1 cellular context compared by ENCODE assay signal in the genomic region with DNA sequence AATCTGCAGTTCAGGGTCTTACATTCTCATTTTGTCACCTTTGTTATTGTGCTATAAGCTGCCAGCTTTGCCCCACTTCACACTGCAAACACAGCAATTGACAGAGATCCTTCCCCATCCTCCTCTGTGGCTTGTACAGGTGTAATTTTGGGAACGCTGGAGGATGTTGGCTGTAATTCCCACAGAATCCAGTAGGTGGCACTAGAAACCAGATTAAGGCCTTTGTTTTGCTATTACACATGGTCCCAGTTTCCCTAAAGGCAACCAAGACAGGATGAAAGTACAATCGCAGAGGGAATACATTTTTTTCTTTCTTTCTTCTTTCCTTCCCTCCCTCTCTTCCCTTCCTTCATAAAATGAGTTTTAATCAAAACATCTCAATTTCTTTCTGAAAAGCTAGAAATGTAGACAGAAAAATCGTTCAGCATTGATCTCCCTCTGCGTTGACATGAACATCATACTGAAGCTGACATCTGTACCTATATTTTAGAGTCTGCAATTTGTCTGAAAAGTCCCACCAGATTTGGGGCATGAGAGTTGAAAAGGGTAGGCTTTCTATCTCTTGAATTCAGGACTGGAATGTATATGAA.
TF ChIP-seq lines count a peak whose summit lies in the region.

No MANE protein-coding gene starts in this region.

TF ChIP-seq in WTC11, 78 proteins besides CTCF, POLR2A, EP300 and RAD21 (continued from another document):
- TF ChIP-seq, protein P1, sequence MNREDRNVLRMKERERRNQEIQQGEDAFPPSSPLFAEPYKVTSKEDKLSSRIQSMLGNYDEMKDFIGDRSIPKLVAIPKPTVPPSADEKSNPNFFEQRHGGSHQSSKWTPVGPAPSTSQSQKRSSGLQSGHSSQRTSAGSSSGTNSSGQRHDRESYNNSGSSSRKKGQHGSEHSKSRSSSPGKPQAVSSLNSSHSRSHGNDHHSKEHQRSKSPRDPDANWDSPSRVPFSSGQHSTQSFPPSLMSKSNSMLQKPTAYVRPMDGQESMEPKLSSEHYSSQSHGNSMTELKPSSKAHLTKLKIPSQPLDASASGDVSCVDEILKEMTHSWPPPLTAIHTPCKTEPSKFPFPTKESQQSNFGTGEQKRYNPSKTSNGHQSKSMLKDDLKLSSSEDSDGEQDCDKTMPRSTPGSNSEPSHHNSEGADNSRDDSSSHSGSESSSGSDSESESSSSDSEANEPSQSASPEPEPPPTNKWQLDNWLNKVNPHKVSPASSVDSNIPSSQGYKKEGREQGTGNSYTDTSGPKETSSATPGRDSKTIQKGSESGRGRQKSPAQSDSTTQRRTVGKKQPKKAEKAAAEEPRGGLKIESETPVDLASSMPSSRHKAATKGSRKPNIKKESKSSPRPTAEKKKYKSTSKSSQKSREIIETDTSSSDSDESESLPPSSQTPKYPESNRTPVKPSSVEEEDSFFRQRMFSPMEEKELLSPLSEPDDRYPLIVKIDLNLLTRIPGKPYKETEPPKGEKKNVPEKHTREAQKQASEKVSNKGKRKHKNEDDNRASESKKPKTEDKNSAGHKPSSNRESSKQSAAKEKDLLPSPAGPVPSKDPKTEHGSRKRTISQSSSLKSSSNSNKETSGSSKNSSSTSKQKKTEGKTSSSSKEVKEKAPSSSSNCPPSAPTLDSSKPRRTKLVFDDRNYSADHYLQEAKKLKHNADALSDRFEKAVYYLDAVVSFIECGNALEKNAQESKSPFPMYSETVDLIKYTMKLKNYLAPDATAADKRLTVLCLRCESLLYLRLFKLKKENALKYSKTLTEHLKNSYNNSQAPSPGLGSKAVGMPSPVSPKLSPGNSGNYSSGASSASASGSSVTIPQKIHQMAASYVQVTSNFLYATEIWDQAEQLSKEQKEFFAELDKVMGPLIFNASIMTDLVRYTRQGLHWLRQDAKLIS (CRISPR knock-in tag; IDR thresholded peaks at IDR 0.05; ENCODE audit: borderline replicate concordance): no peak
- TF ChIP-seq, protein P2, sequence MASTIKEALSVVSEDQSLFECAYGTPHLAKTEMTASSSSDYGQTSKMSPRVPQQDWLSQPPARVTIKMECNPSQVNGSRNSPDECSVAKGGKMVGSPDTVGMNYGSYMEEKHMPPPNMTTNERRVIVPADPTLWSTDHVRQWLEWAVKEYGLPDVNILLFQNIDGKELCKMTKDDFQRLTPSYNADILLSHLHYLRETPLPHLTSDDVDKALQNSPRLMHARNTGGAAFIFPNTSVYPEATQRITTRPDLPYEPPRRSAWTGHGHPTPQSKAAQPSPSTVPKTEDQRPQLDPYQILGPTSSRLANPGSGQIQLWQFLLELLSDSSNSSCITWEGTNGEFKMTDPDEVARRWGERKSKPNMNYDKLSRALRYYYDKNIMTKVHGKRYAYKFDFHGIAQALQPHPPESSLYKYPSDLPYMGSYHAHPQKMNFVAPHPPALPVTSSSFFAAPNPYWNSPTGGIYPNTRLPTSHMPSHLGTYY (CRISPR knock-in tag; IDR thresholded peaks at IDR 0.05): no peak
- TF ChIP-seq NFATC4 (CRISPR knock-in tag; IDR thresholded peaks at IDR 0.05) (no peak), CREB1 (CRISPR knock-in tag; IDR thresholded peaks at IDR 0.05) (no peak), KAT7 (CRISPR knock-in tag; IDR thresholded peaks at IDR 0.05; ENCODE audit: borderline replicate concordance) (no peak), FOXP1 (CRISPR knock-in tag; IDR thresholded peaks at IDR 0.05; ENCODE audit: borderline replicate concordance) (no peak)
- TF ChIP-seq, protein P3, sequence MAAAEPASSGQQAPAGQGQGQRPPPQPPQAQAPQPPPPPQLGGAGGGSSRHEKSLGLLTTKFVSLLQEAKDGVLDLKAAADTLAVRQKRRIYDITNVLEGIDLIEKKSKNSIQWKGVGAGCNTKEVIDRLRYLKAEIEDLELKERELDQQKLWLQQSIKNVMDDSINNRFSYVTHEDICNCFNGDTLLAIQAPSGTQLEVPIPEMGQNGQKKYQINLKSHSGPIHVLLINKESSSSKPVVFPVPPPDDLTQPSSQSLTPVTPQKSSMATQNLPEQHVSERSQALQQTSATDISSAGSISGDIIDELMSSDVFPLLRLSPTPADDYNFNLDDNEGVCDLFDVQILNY (CRISPR knock-in tag; IDR thresholded peaks at IDR 0.05): no peak
